In the genomic region with DNA sequence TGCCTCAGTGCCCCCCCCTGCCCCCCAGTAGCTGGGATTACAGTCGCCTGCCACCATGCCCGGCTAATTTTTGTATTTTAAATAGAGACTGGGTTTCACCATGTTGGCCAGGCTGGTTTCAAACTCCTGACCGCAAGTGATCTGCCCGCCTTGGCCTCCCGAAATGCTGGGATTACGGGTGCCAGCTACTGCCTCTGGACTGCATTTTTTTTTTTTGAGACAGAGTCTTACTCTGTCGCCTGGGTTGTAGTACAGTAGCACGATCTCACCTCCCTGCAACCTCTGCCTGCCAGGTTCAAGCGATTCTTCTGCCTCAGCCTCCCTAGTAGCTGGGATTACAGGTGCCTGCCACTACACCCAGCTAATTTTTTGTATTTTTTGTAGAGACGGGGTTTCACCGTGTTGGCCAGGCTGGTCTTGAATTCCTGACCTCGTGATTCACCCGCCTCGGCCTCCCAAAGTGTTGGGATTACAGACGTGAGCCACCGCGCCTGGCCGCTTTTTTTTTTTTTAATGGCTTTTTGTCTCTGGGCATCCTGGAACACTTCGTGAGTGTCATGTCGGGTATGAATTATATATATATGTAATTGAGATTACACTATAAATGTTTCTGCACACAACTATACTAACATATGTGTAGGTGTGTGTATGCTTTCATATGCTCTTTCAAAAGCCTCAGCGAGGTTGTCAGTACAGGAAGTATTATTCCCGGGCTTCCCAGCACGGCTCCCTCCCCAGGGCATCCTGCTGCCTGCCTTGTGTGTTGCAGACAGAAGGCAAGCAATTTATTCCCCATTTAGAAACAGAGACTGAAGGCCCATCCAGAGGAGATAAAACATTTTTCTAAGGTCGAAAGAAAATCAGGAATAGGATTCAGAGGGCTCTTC, we compare ENCODE assay signal across 8 cellular contexts. TPM values are rescaled to one million over a fixed set of nuclear protein-coding genes. Genes with fewer than 3 reads are reported as not detected.
DNase-seq lines count a peak whose midpoint lies in the region; ATAC-seq and TF ChIP-seq lines count a peak whose summit lies in the region.
"Not testable (repeated sequence)": the region's sequence is repeated elsewhere in the genome, so short reads cannot be mapped to it uniquely, and the experiment has no call there.

No MANE protein-coding gene starts in this region.

- in situ Hi-C loops in G401 (cut with HindIII; ENCODE audit: low sequenced_read_pairs): not testable (repeated sequence)

- peak overlapping the region; percentile 89 to 92 for H3K27ac Mint-ChIP-seq in T-cell

- not testable (repeated sequence) for H3K27me3 ChIP-seq in A673 (replicated peaks; ENCODE audit: insufficient read depth, low read depth, low read length, poor library complexity); prostate gland (replicated peaks; ENCODE audit: insufficient read depth)

- CTCF ChIA-PET in A673 (lab: Charles Lee); T-cell (lab: Charles Lee): not testable (repeated sequence)

- ATAC-seq in T-cell (replicated peaks in 1 of 4): not testable (repeated sequence)

- TF ChIP-seq CTCF in A673 (conservative IDR thresholded peaks at IDR 0.05; ENCODE audit: low read depth, low read length); prostate gland (IDR thresholded peaks at IDR 0.05): not testable (repeated sequence)

- not testable (repeated sequence) for H3K9me3 Mint-ChIP-seq in T-cell

- not testable (repeated sequence) for BruUV-seq in A673 (replicated peaks; lab: Mats Ljungman, UMichigan)

- H3K4me3 ChIP-seq in A673 (ENCODE audit: low read depth, low read length, poor library complexity, severe bottlenecking): peak overlapping the region; percentile 7
- not testable (repeated sequence) for H3K4me3 ChIP-seq in prostate gland

- H3K4me1 Mint-ChIP-seq in T-cell: peaks cover 83 to 87% (median 83%) of the 10 kb centered on the region in 3 donors

- POLR2A ChIA-PET in A673 (lab: Charles Lee; ENCODE audit: low non-redundant PET): not testable (repeated sequence)
- POLR2A ChIA-PET in T-cell (lab: Charles Lee): interaction anchor here in 1 of 2 donors (0.7 kb wide), 1 partner anchor 9 kb away, joined by 7 read pairs; no protein-coding TSS in a partner anchor

- DNase-seq in A673 (ENCODE audit: low spot score) (peak; percentile 85), G401 (ENCODE audit: low spot score) (peak; percentile 81), NCI-H2081 treated with DMSO at 0.1 percent for 48 hours (lab: John Stamatoyannopoulos, UW) (peak; percentile 14), astrocyte of the hippocampus (ENCODE audit: low read depth, low spot score) (peak; percentile 55), islet precursor cell (peak; percentile 86)
- not testable (repeated sequence) for DNase-seq in T-cell; epithelial cell of prostate (ENCODE audit: low read depth, low spot score); prostate gland (ENCODE audit: low spot score)

- not testable (repeated sequence) for H3K36me3 Mint-ChIP-seq in T-cell

- 66% methylated on average over 24 of the region's 24 CpGs for WGBS in prostate gland

- not testable (repeated sequence) for TF ChIP-seq POLR2A in prostate gland (IDR thresholded peaks at IDR 0.05)

- H3K4me1 ChIP-seq in A673 (ENCODE audit: insufficient read depth, low read length, poor library complexity, severe bottlenecking) (peaks cover 50% of the 10 kb centered on the region), prostate gland (replicated peaks) (peaks cover 15% of the 10 kb centered on the region)

- not testable (repeated sequence) for H3K36me3 ChIP-seq in A673 (ENCODE audit: insufficient read depth, low read length, poor library complexity, severe bottlenecking); prostate gland

- H3K4me3 Mint-ChIP-seq in T-cell: not testable (repeated sequence)

- not testable (repeated sequence) for H3K9me3 ChIP-seq in A673 (ENCODE audit: low read depth, low read length, poor library complexity, severe bottlenecking); prostate gland

- intact Hi-C loops in A673 (cut with micrococcal nuclease; ENCODE audit: unreplicated experiment); prostate gland (cut with DNase I): not testable (repeated sequence)

- H3K27ac ChIP-seq in A673 (ENCODE audit: low read depth, low read length, poor library complexity, severe bottlenecking) (peak overlapping the region; percentile 66), epithelial cell of prostate (peak overlapping the region; percentile 50), prostate gland (peak overlapping the region; percentile 3 to 25)

- not testable (repeated sequence) for H3K27me3 Mint-ChIP-seq in T-cell

RNA-seq across cellular contexts. Expression of a gene that starts 47.6 kb away (rescaled TPM):
- 106 and 107 TPM in 2 replicates for total RNA-seq in A673 (2021)
- 47.4 and 52.3 TPM in 2 replicates for total RNA-seq in G401 (2014; rRNA removed; shearing (Covaris generic))
- 10 to 100 TPM; 66.3 to 85.5 (median 83.6) TPM for total RNA-seq in T-cell
- total RNA-seq in prostate gland: 100 to 1,000 TPM in 1 of 2 donors, 10 to 100 TPM in 1; 67.8 to 134 TPM

Comparison
In these comparisons a context has a peak if more than half of its experiments do, and no peak if none do; other contexts are left out.
1. H3K27ac ChIP-seq: peak in every context shown above with its lines; median percentile 66 in A673; 50 in epithelial cell of prostate; 14 in prostate gland.